Comparison of ENCODE assay signal across 35 cellular contexts in the genomic region with DNA sequence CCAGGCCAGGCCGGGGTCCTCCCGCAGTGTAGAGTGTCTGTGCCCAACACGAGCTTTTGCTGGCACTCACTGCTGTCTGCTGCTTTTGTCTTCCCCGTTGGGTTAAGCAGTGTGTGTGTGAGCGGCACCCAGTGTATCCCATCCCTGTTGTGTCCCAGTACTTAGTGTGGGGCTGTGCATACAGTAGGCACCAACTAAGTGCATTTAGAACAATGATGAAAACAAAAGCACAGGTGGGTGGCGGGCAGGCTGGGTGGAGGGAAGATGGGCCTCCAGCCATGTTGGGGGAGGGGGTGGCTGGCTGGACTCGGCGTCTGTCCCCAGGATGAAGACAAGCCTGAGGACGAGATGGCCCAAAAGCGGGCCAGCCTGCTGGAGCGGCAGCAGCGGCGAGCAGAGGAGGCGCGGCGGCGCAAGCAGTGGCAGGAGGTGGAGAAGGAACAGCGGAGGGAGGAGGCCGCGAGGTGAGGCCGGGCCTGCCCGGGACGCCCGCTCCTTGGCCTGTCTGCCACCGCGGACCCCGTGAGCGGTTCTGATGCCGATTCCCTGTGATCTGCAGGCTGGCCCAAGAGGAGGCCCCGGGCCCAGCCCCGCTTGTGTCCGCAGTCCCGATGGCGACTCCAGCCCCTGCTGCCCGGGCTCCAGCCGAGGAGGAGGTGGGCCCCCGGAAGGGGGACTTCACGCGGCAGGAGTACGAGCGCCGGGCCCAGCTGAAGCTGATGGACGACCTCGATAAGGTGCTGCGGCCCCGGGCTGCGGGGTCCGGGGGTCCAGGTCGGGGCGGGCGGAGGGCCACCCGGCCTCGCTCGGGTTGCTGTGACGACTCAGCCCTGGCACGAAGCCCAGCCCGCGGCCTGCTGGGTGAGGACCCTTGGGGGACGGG. TPM values are rescaled to one million over a fixed set of nuclear protein-coding genes. Genes with fewer than 3 reads are reported as not detected.
"Had no signal": no experiment of that assay in that cellular context is flagged by ENCODE, and none has a peak within 500 bp of the region (broad histone marks: within the 10 kb centered on the region; RNA-seq: fewer than 3 reads in every experiment).

No MANE protein-coding gene starts in this region.

- H3K27ac ChIP-seq: adrenal gland had no signal

- H3K4me3 ChIP-seq: adrenal gland had no signal

- ATAC-seq: activated CD8-positive, alpha-beta memory T cell treated with anti-CD3 and anti-CD28 coated beads, Interleukin-2, amount 10 ng/mL, durations not matched to agents 7 days and 5 days; Panc1; SK-N-SH treated with all-trans-retinoic acid at 6 μM for 48 hours had no signal

- H3K36me3 Mint-ChIP-seq: activated CD8-positive, alpha-beta memory T cell treated with anti-CD3 and anti-CD28 coated beads, Interleukin-2, amount 10 ng/mL, durations not matched to agents 7 days and 5 days had no signal

- H3K4me1 Mint-ChIP-seq: activated B cell treated with CpG ODN at 0.5 μM for 24 hours; activated CD4-positive, alpha-beta memory T cell treated with anti-CD3 and anti-CD28 coated beads, Interleukin-2, amount 10 ng/mL, durations not matched to agents 7 days and 5 days; activated CD8-positive, alpha-beta memory T cell treated with anti-CD3 and anti-CD28 coated beads, Interleukin-2, amount 10 ng/mL, durations not matched to agents 7 days and 5 days; activated naive CD8-positive, alpha-beta T cell treated with anti-CD3 and anti-CD28 coated beads, Interleukin-2, amount 10 ng/mL, durations not matched to agents 7 days and 5 days had no signal

- H3K9me3 Mint-ChIP-seq: activated B cell treated with CpG ODN at 0.5 μM for 24 hours; activated CD4-positive, alpha-beta memory T cell treated with anti-CD3 and anti-CD28 coated beads, Interleukin-2, amount 10 ng/mL, durations not matched to agents 7 days and 5 days; activated naive CD8-positive, alpha-beta T cell treated with anti-CD3 and anti-CD28 coated beads, Interleukin-2, amount 10 ng/mL, durations not matched to agents 7 days and 5 days; brain had no signal

- H3K9me3 ChIP-seq: adrenal gland had no signal

- H3K27ac Mint-ChIP-seq: activated B cell treated with CpG ODN at 0.5 μM for 24 hours; activated CD4-positive, alpha-beta memory T cell treated with anti-CD3 and anti-CD28 coated beads, Interleukin-2, amount 10 ng/mL, durations not matched to agents 7 days and 5 days; activated CD8-positive, alpha-beta memory T cell treated with anti-CD3 and anti-CD28 coated beads, Interleukin-2, amount 10 ng/mL, durations not matched to agents 7 days and 5 days had no signal

- H3K27me3 ChIP-seq: adrenal gland had no signal

- FAIRE-seq: bronchial epithelial cell had no signal

- H3K27me3 Mint-ChIP-seq: activated B cell treated with CpG ODN at 0.5 μM for 24 hours; activated CD4-positive, alpha-beta memory T cell treated with anti-CD3 and anti-CD28 coated beads, Interleukin-2, amount 10 ng/mL, durations not matched to agents 7 days and 5 days; activated CD8-positive, alpha-beta memory T cell treated with anti-CD3 and anti-CD28 coated beads, Interleukin-2, amount 10 ng/mL, durations not matched to agents 7 days and 5 days; activated naive CD8-positive, alpha-beta T cell treated with anti-CD3 and anti-CD28 coated beads, Interleukin-2, amount 10 ng/mL, durations not matched to agents 7 days and 5 days had no signal

- H3K4me3 Mint-ChIP-seq: activated B cell treated with CpG ODN at 0.5 μM for 24 hours; activated CD4-positive, alpha-beta memory T cell treated with anti-CD3 and anti-CD28 coated beads, Interleukin-2, amount 10 ng/mL, durations not matched to agents 7 days and 5 days; activated CD8-positive, alpha-beta memory T cell treated with anti-CD3 and anti-CD28 coated beads, Interleukin-2, amount 10 ng/mL, durations not matched to agents 7 days and 5 days; activated naive CD8-positive, alpha-beta T cell treated with anti-CD3 and anti-CD28 coated beads, Interleukin-2, amount 10 ng/mL, durations not matched to agents 7 days and 5 days; brain had no signal

- DNase-seq: activated B cell treated with CpG ODN at 0.5 μM for 24 hours; activated CD4-positive, alpha-beta memory T cell treated with anti-CD3 and anti-CD28 coated beads, Interleukin-2, amount 10 ng/mL, durations not matched to agents 7 days and 5 days; activated CD4-positive, alpha-beta T cell treated with anti-CD3 and anti-CD28 coated beads for 4 hours; activated CD4-positive, CD25-positive, alpha-beta regulatory T cell treated with anti-CD3 and anti-CD28 coated beads, Interleukin-2, amount 50 U/mL, for 72 hours; activated CD8-positive, alpha-beta memory T cell treated with anti-CD3 and anti-CD28 coated beads for 24 hours; activated CD8-positive, alpha-beta memory T cell treated with anti-CD3 and anti-CD28 coated beads, Interleukin-2, amount 10 ng/mL, durations not matched to agents 7 days and 5 days; activated CD8-positive, alpha-beta memory T cell treated with anti-CD3 and anti-CD28 coated beads, Interleukin-2, amount 50 U/mL, for 48 hours; activated effector memory CD4-positive, alpha-beta T cell treated with anti-CD3 and anti-CD28 coated beads, Interleukin-2, amount 50 U/mL, for 16 hours; activated naive CD4-positive, alpha-beta T cell; activated naive CD4-positive, alpha-beta T cell treated with anti-CD3 and anti-CD28 coated beads, Interleukin-2, amount 50 U/mL, for 16 hours; activated naive CD8-positive, alpha-beta T cell treated with anti-CD3 and anti-CD28 coated beads, Interleukin-2, amount 10 ng/mL, durations not matched to agents 7 days and 5 days; activated T-cell treated with anti-CD3 and anti-CD28 coated beads, Interleukin-2, amount 50 U/mL, for 48 hours; adrenal gland; anterior cingulate cortex; caudate nucleus; cerebellar nuclear complex; Karpas-422; NCI-H1105; NCI-H1417 treated with DMSO at 0.1 percent for 48 hours; NCI-H2029; NCI-H345; NCI-H524 treated with DMSO at 0.1 percent for 48 hours; SIG-M5; SW 1271; T-helper 1 cell; T-helper 2 cell; T-helper 9 cell had no signal

RNA-seq across cellular contexts. Expression of a gene that starts 18.4 kb away (rescaled TPM):
- total RNA-seq: bronchial epithelial cell, MCF 10A, NCI-H460, RPMI7951, SK-MEL-5 had no signal

RNA-seq across cellular contexts. Expression of a gene that starts 19.4 kb away (rescaled TPM):
- total RNA-seq: RPMI7951 had no signal
